In the genomic region with DNA sequence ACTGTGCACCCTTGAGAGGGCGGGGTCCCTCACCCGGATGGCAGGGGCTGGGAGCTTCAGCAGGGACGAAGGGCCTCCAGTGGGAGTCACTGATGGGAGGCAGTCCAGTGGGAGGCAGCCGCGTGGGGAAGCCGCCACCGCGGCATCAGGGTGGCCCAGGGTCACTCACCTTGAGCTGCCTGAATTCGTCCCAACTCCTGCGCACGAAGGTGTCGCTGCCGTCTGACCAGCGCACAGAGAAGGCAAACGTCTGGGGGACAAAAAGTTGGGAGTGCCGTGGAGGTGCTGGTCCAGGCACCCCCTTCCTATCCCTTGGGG, we compare ENCODE assay signal across 23 cellular contexts. TPM values are rescaled to one million over a fixed set of nuclear protein-coding genes. Genes with fewer than 3 reads are reported as not detected.
"Had no signal": no experiment of that assay in that cellular context is flagged by ENCODE, and none has a peak within 500 bp of the region (broad histone marks: within the 10 kb centered on the region; RNA-seq: fewer than 3 reads in every experiment).

No MANE protein-coding gene starts in this region.

- H3K9me3 Mint-ChIP-seq: activated CD4-positive, alpha-beta memory T cell treated with anti-CD3 and anti-CD28 coated beads for 36 hours; activated naive CD4-positive, alpha-beta T cell treated with anti-CD3 and anti-CD28 coated beads for 36 hours; activated naive CD8-positive, alpha-beta T cell treated with anti-CD3 and anti-CD28 coated beads, Interleukin-2, amount 50 U/mL, for 24 hours; activated T-helper 2 cell treated with anti-CD3 and anti-CD28 coated beads, Interferon-gamma antibody, Interleukin-2, Interleukin-4, amounts not matched to agents 10 μg/mL and 5 μg/mL and 100 μg/mL, durations not matched to agents 14 hours and 24 hours and 36 hours; effector memory CD8-positive, alpha-beta T cell; naive thymus-derived CD8-positive, alpha-beta T cell; stimulated activated naive CD8-positive, alpha-beta T cell treated with anti-CD3 and anti-CD28 coated beads, Interleukin-15, Interleukin-2, amounts not matched to agents 100 ng/mL and 50 ng/mL, for 24 hours had no signal

- DNase-seq: activated CD4-positive, alpha-beta memory T cell treated with anti-CD3 and anti-CD28 coated beads for 36 hours; activated CD8-positive, alpha-beta memory T cell treated with anti-CD3 and anti-CD28 coated beads, Interleukin-2, amount 10 ng/mL, durations not matched to agents 7 days and 5 days; activated naive CD4-positive, alpha-beta T cell treated with anti-CD3 and anti-CD28 coated beads for 36 hours; activated naive CD8-positive, alpha-beta T cell treated with anti-CD3 and anti-CD28 coated beads, Interleukin-2, amount 50 U/mL, for 24 hours; activated T-cell treated with anti-CD3 and anti-CD28 coated beads, Interleukin-2, amount 50 U/mL, for 1 hour; aorta; dermis blood vessel endothelial cell; effector memory CD8-positive, alpha-beta T cell; heart right ventricle; naive thymus-derived CD8-positive, alpha-beta T cell; posterior cingulate gyrus; T-helper 9 cell had no signal

- H3K4me3 ChIP-seq: heart right ventricle, mucosa of descending colon had no signal

- H3K27ac Mint-ChIP-seq: activated CD4-positive, alpha-beta memory T cell treated with anti-CD3 and anti-CD28 coated beads for 36 hours; activated CD8-positive, alpha-beta memory T cell treated with anti-CD3 and anti-CD28 coated beads, Interleukin-2, amount 10 ng/mL, durations not matched to agents 7 days and 5 days; activated naive CD4-positive, alpha-beta T cell treated with anti-CD3 and anti-CD28 coated beads for 36 hours; activated T-helper 2 cell treated with anti-CD3 and anti-CD28 coated beads, Interferon-gamma antibody, Interleukin-2, Interleukin-4, amounts not matched to agents 10 μg/mL and 5 μg/mL and 100 μg/mL, durations not matched to agents 14 hours and 24 hours and 36 hours; naive thymus-derived CD8-positive, alpha-beta T cell had no signal

- H3K9me3 ChIP-seq: heart right ventricle, mucosa of descending colon had no signal

- ATAC-seq: activated CD8-positive, alpha-beta memory T cell treated with anti-CD3 and anti-CD28 coated beads, Interleukin-2, amount 10 ng/mL, durations not matched to agents 7 days and 5 days; effector memory CD8-positive, alpha-beta T cell; heart right ventricle; left lobe of liver; naive thymus-derived CD8-positive, alpha-beta T cell had no signal

- H3K4me3 Mint-ChIP-seq: activated CD4-positive, alpha-beta memory T cell treated with anti-CD3 and anti-CD28 coated beads for 36 hours; activated CD8-positive, alpha-beta memory T cell treated with anti-CD3 and anti-CD28 coated beads, Interleukin-2, amount 10 ng/mL, durations not matched to agents 7 days and 5 days; activated naive CD4-positive, alpha-beta T cell treated with anti-CD3 and anti-CD28 coated beads for 36 hours; activated naive CD8-positive, alpha-beta T cell treated with anti-CD3 and anti-CD28 coated beads, Interleukin-2, amount 50 U/mL, for 24 hours; effector memory CD8-positive, alpha-beta T cell; stimulated activated naive CD8-positive, alpha-beta T cell treated with anti-CD3 and anti-CD28 coated beads, Interleukin-15, Interleukin-2, amounts not matched to agents 100 ng/mL and 50 ng/mL, for 24 hours had no signal

- H3K27ac ChIP-seq: epithelial cell of prostate, heart right ventricle had no signal

RNA-seq across cellular contexts. Expression of a gene that starts 0.5 kb away (rescaled TPM):
- total RNA-seq: activated CD4-positive, alpha-beta memory T cell treated with anti-CD3 and anti-CD28 coated beads for 36 hours; activated naive CD4-positive, alpha-beta T cell treated with anti-CD3 and anti-CD28 coated beads for 36 hours; aorta; heart right ventricle had no signal
- polyA plus RNA-seq: naive thymus-derived CD8-positive, alpha-beta T cell had no signal

RNA-seq across cellular contexts. Expression of a gene that starts 14.1 kb away (rescaled TPM):
- total RNA-seq: activated CD4-positive, alpha-beta memory T cell treated with anti-CD3 and anti-CD28 coated beads for 36 hours; activated CD8-positive, alpha-beta memory T cell treated with anti-CD3 and anti-CD28 coated beads, Interleukin-2, amount 10 ng/mL, durations not matched to agents 7 days and 5 days; activated naive CD4-positive, alpha-beta T cell treated with anti-CD3 and anti-CD28 coated beads for 36 hours; aorta; cerebellum; dermis blood vessel endothelial cell; frontal cortex; heart right ventricle; left lobe of liver; mammary epithelial cell; mucosa of descending colon; naive thymus-derived CD8-positive, alpha-beta T cell; temporal lobe; ureter had no signal
- polyA plus RNA-seq: aorta; heart right ventricle; keratinocyte; naive thymus-derived CD8-positive, alpha-beta T cell had no signal
